In genomic region chr5:135190345-135191083, GRCh38 we compare ENCODE assay signal across 8 cellular contexts.
DNase-seq lines count a peak whose midpoint lies in the region; TF ChIP-seq lines count a peak whose summit lies in the region.

No MANE protein-coding gene starts in this region.

- in situ Hi-C loops in KBM-7 (cut with MboI; ENCODE audit: low pct_unique_long_range_greater_than_20kb, low sequenced_read_pairs), result no loop called here

- H3K4me3 ChIP-seq in HUES48 (ENCODE audit: low read depth, low read length) (peak overlapping the region; percentile 61), neural cell (ENCODE audit: low read length) (peak overlapping the region; percentile 63)

- H3K27ac ChIP-seq in C4-2B (peak overlapping the region; percentile 5; the same call in 1 of the 2 replicates), HUES48 (ENCODE audit: low read depth, low read length) (no peak overlapping the region), neural cell (ENCODE audit: low read length) (no peak overlapping the region)

- no peak overlapping the region for H2AFZ ChIP-seq in neural cell (ENCODE audit: low read depth, low read length)

- H3K9me2 ChIP-seq in neural cell (ENCODE audit: insufficient read depth, low read length), result no peaks in the 10 kb centered on the region

- H4K20me1 ChIP-seq in neural cell (ENCODE audit: insufficient read depth), result no peaks in the 10 kb centered on the region

- H3K27me3 ChIP-seq in HUES48 (ENCODE audit: control insufficient read depth, insufficient read depth, low read length) (peaks cover 43% of the 10 kb centered on the region), neural cell (ENCODE audit: insufficient read depth, low read depth, low read length) (peaks cover 39% of the 10 kb centered on the region)

- no peak for TF ChIP-seq CTCF in C4-2B (conservative IDR thresholded peaks at IDR 0.05)
- no peak for TF ChIP-seq CTCF in neural cell (IDR thresholded peaks at IDR 0.05; ENCODE audit: poor library complexity, severe bottlenecking)

- H3K4me2 ChIP-seq in neural cell (ENCODE audit: low read length), result no peak overlapping the region

- no peaks in the 10 kb centered on the region for H3F3A ChIP-seq in neural cell (ENCODE audit: insufficient read depth, low read length, poor library complexity, severe bottlenecking)

- H3K4me1 ChIP-seq in HUES48 (ENCODE audit: control insufficient read depth, insufficient read depth, low read length), result no peaks in the 10 kb centered on the region

- H3K9me3 ChIP-seq in HUES48 (ENCODE audit: control insufficient read depth, insufficient read depth, low read length) (no peaks in the 10 kb centered on the region), neural cell (ENCODE audit: low read length) (no peaks in the 10 kb centered on the region)

- no peak for TF ChIP-seq RAD21 in neural cell (conservative IDR thresholded peaks at IDR 0.05)

- H3K36me3 ChIP-seq in HUES48 (ENCODE audit: control insufficient read depth, insufficient read depth, low read length) (no peaks in the 10 kb centered on the region), neural cell (ENCODE audit: insufficient read depth, low read length) (no peaks in the 10 kb centered on the region)

- DNase-seq in dedifferentiated amniotic fluid mesenchymal stem cell (ENCODE audit: extremely low spot score) (peak; percentile 53), A172 (ENCODE audit: low spot score) (no peak), KBM-7 (no peak)
- no peak for DNase-seq in stimulated activated CD4-positive, alpha-beta T cell treated with anti-CD3 and anti-CD28 coated beads, Interleukin-4, amount 100 ng/mL, for 1 hour
- no peak for DNase-seq in stimulated activated CD4-positive, alpha-beta T cell treated with anti-CD3 and anti-CD28 coated beads, Interleukin-2, amount 100 ng/mL, for 24 hours

- H3K79me2 ChIP-seq in neural cell (replicated peaks; ENCODE audit: insufficient read depth, low read length), result no peaks in the 10 kb centered on the region

- TF ChIP-seq EP300 in neural cell (conservative IDR thresholded peaks at IDR 0.05; ENCODE audit: poor library complexity, severe bottlenecking), result no peak

- H3K9ac ChIP-seq in HUES48 (ENCODE audit: low read depth, low read length) (no peak overlapping the region), neural cell (ENCODE audit: low read length) (no peak overlapping the region)

TF ChIP-seq in neural cell, 6 proteins besides CTCF, POLR2A, EP300 and RAD21:
- TF ChIP-seq SMC3 (conservative IDR thresholded peaks at IDR 0.05; ENCODE audit: poor library complexity) (no peak), EZH2 (IDR thresholded peaks at IDR 0.05; ENCODE audit: borderline replicate concordance, insufficient read depth, low read length, poor library complexity, severe bottlenecking) (no peak)
